In genomic region chr17:45702666-45703266, GRCh38 we compare ENCODE assay signal across 11 cellular contexts.
A peak's percentile ranks its signal among the peaks of the same experiment; 100 is the strongest.
DNase-seq lines count a peak whose midpoint lies in the region; ATAC-seq and TF ChIP-seq lines count a peak whose summit lies in the region.
"Had no signal": no experiment of that assay in that cellular context is flagged by ENCODE, and none has a peak within 500 bp of the region (broad histone marks: within the 10 kb centered on the region; RNA-seq: fewer than 3 reads in every experiment).

No MANE protein-coding gene starts in this region.

- H3K4me1 Mint-ChIP-seq in CD14-positive monocyte, result no peaks in the 10 kb centered on the region

- peaks cover 9 to 17% (median 12%) of the 10 kb centered on the region in 3 donors for H3K27me3 Mint-ChIP-seq in CD14-positive monocyte (ENCODE audit: low read depth in 3 of 3)

- in situ Hi-C loops in T47D (cut with HindIII; ENCODE audit: low pct_unique_long_range_greater_than_20kb, low sequenced_read_pairs), result no loop called here

- ATAC-seq in HG03025 (IDR thresholded peaks at IDR 0.05; ENCODE audit: low FRiP score, unreplicated experiment), result no peak
- no peak for ATAC-seq in GM19452 (IDR thresholded peaks at IDR 0.05; ENCODE audit: unreplicated experiment)
- ATAC-seq: lower lobe of right lung had no signal

- no peaks in the 10 kb centered on the region for H3K9me3 Mint-ChIP-seq in CD14-positive monocyte

- DNase-seq in AG20443 (ENCODE audit: low spot score), result peak; percentile 41
- DNase-seq in T47D (ENCODE audit: low read depth in 1 of 2, low spot score in 1 of 2), result peak; percentile 41 to 75
- DNase-seq in kidney tubule cell (ENCODE audit: low spot score), result peak; percentile 28
- DNase-seq in CD14-positive monocyte (ENCODE audit: low spot score), result no peak
- DNase-seq in OCI-M2 (lab: John Stamatoyannopoulos, UW; ENCODE audit: unreplicated experiment), result no peak
- DNase-seq: lower lobe of right lung, Peyer's patch had no signal

- no peak for TF ChIP-seq RAD21 in Ishikawa (IDR thresholded peaks at IDR 0.05; ENCODE audit: low read depth)

- no peak for TF ChIP-seq CTCF in CD14-positive monocyte (IDR thresholded peaks at IDR 0.05)

- no peak overlapping the region for H3K27ac Mint-ChIP-seq in CD14-positive monocyte
- H3K27ac Mint-ChIP-seq: activated naive CD8-positive, alpha-beta T cell had no signal

- H3K36me3 Mint-ChIP-seq in CD14-positive monocyte, result no peaks in the 10 kb centered on the region
- H3K36me3 Mint-ChIP-seq: activated naive CD8-positive, alpha-beta T cell had no signal

- H3K4me3 Mint-ChIP-seq in CD14-positive monocyte, result no peak overlapping the region
- H3K4me3 Mint-ChIP-seq: activated naive CD8-positive, alpha-beta T cell had no signal

- TF ChIP-seq EP300 in Ishikawa (IDR thresholded peaks at IDR 0.05; ENCODE audit: borderline replicate concordance), result no peak

- intact Hi-C loops in CD14-positive monocyte (cut with micrococcal nuclease), result no loop called here

TF ChIP-seq in Ishikawa, 13 proteins besides CTCF, POLR2A, EP300 and RAD21:
- no peak for TF ChIP-seq USF1 (IDR thresholded peaks at IDR 0.05)
- TF ChIP-seq, protein P1, sequence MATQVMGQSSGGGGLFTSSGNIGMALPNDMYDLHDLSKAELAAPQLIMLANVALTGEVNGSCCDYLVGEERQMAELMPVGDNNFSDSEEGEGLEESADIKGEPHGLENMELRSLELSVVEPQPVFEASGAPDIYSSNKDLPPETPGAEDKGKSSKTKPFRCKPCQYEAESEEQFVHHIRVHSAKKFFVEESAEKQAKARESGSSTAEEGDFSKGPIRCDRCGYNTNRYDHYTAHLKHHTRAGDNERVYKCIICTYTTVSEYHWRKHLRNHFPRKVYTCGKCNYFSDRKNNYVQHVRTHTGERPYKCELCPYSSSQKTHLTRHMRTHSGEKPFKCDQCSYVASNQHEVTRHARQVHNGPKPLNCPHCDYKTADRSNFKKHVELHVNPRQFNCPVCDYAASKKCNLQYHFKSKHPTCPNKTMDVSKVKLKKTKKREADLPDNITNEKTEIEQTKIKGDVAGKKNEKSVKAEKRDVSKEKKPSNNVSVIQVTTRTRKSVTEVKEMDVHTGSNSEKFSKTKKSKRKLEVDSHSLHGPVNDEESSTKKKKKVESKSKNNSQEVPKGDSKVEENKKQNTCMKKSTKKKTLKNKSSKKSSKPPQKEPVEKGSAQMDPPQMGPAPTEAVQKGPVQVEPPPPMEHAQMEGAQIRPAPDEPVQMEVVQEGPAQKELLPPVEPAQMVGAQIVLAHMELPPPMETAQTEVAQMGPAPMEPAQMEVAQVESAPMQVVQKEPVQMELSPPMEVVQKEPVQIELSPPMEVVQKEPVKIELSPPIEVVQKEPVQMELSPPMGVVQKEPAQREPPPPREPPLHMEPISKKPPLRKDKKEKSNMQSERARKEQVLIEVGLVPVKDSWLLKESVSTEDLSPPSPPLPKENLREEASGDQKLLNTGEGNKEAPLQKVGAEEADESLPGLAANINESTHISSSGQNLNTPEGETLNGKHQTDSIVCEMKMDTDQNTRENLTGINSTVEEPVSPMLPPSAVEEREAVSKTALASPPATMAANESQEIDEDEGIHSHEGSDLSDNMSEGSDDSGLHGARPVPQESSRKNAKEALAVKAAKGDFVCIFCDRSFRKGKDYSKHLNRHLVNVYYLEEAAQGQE (IDR thresholded peaks at IDR 0.05; ENCODE audit: low read depth), result peak; percentile 92

Comparison
In these comparisons a context has a peak if more than half of its experiments do, and no peak if none do; other contexts are left out.
1. DNase-seq: peak in AG20443 (single experiment), T47D (2 of 2) and kidney tubule cell (single experiment); none in CD14-positive monocyte (single experiment) and OCI-M2 (single experiment).